ENCODE assay signal across 8 cellular contexts in the genomic region with DNA sequence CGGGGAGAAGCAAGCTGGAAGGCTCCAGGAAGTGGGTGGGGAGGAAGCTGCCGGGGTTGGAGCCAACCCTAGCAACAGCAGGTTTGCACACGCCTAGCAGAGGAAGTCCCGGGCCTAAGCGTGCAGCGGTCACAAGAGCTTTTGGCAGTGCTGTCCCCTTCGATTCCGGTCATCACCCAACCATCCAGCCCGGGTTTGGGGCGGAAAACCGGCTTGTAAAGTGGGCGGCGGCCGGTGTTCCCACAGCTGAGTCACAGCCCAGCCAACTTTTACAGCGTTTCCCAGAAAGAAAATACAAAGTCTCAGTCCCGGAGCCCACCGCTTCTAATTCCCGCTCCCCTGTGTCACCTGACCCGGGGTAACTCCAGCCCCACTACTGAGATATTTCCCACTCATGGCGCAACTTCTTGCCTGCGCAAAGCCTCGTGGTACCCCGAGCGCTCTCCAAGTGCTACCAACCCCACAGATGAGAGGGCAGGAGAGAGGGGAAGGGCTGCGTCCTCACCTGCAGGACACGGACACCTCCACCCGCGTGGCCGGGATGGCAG. TPM values are rescaled to one million over a fixed set of nuclear protein-coding genes. Genes with fewer than 3 reads are reported as not detected.
DNase-seq lines count a peak whose midpoint lies in the region; ATAC-seq, FAIRE-seq and TF ChIP-seq lines count a peak whose summit lies in the region.

No MANE protein-coding gene starts in this region.

- CTCF ChIA-PET in HEK293T (lab: Yijun Ruan, JAX) (interaction anchor here (0.6 to 2.8 kb wide), 5 partner anchors 16 to 367 kb away, joined by 3 to 10 read pairs (median 7); no protein-coding TSS in a partner anchor), endothelial cell of umbilical vein (lab: Charles Lee) (interaction anchor here (1.4 to 4.3 kb wide), 10 partner anchors 9 to 368 kb away, joined by 3 to 63 read pairs (median 16); no protein-coding TSS in a partner anchor)

- TSS peak; percentile 61 for BruUV-seq in endothelial cell of umbilical vein (replicated peaks; lab: Mats Ljungman, UMichigan)

- peak overlapping the region; percentile 64 to 76 (median 70) for H3K4me3 ChIP-seq in endothelial cell of umbilical vein (replicated peaks in 1 of 3; ENCODE audit: insufficient read depth in 1 of 3, low read depth in 1 of 3, low read length in 3 of 3)

- H4K20me1 ChIP-seq in endothelial cell of umbilical vein (replicated peaks; ENCODE audit: control insufficient read depth, extremely low read depth, insufficient read depth, low read length) = no peaks in the 10 kb centered on the region

- peaks cover 4% of the 10 kb centered on the region for H3K79me2 ChIP-seq in endothelial cell of umbilical vein (ENCODE audit: control insufficient read depth, insufficient read depth, low read length)

- H3K4me2 ChIP-seq in endothelial cell of umbilical vein (ENCODE audit: insufficient read depth, low read length) = peak overlapping the region; percentile 82

- dilution Hi-C loops in endothelial cell of umbilical vein (cut with MboI; ENCODE audit: extremely low pct_ligation_motif_present, low sequenced_read_pairs) = no loop called here

- peak overlapping the region; percentile 80 for H2AFZ ChIP-seq in endothelial cell of umbilical vein (ENCODE audit: low read depth, low read length)

- no peaks in the 10 kb centered on the region for H3K27me3 ChIP-seq in endothelial cell of umbilical vein (ENCODE audit: control insufficient read depth in 2 of 2, insufficient read depth in 2 of 2, low read length in 2 of 2)

- DNase-seq in GM12892 (ENCODE audit: insufficient read length) (peak; percentile 32), HEK293T (ENCODE audit: extremely low spot score) (peak; percentile 77), MV-4-11 (lab: John Stamatoyannopoulos, UW) (peak; percentile 94), endothelial cell of umbilical vein (ENCODE audit: low read depth, low spot score) (peak; percentile 64), midbrain (lab: John Stamatoyannopoulos, UW) (peak; percentile 58), NCI-H345 (lab: John Stamatoyannopoulos, UW) (no peak)
- DNase-seq in activated CD8-positive, alpha-beta memory T cell treated with anti-CD3 and anti-CD28 coated beads for 48 hours (ENCODE audit: low read depth in 2 of 3, low spot score in 2 of 3) = peak in 2 of 3 experiments; percentile 1 to 15
- peak; percentile 46 for DNase-seq in stimulated activated naive CD8-positive, alpha-beta T cell treated with anti-CD3 and anti-CD28 coated beads, Interleukin-15, Interleukin-2, amounts not matched to agents 100 U/mL and 50 U/mL, for 24 hours

- H3K9me3 ChIP-seq in endothelial cell of umbilical vein (replicated peaks; ENCODE audit: control insufficient read depth, insufficient read depth, low read length) = no peaks in the 10 kb centered on the region

- no peaks in the 10 kb centered on the region for H3K36me3 ChIP-seq in endothelial cell of umbilical vein (ENCODE audit: control insufficient read depth in 2 of 2, extremely low read depth in 1 of 2, insufficient read depth in 2 of 2, low read length in 2 of 2)

- intact Hi-C loops in endothelial cell of umbilical vein (cut with micrococcal nuclease) = loop anchor here (1.0 to 5.0 kb wide), 5 partner anchors 168 to 588 kb away; partner anchors contain the start of genes ALG10B and KIF21A

- FAIRE-seq in GM12892 (lab: Jason Lieb, UNC) = peak; percentile 74
- peak; percentile 86 for FAIRE-seq in endothelial cell of umbilical vein (lab: Jason Lieb, UNC)

- peak overlapping the region; percentile 78 for H3K27ac ChIP-seq in endothelial cell of umbilical vein (ENCODE audit: insufficient read depth, low read depth, low read length)

- POLR2A ChIA-PET in HEK293T (lab: Yijun Ruan, JAX) = interaction anchor here (0.6 to 2.9 kb wide), 30 partner anchors 9 to 714 kb away, joined by 3 to 25 read pairs (median 3); partner anchors contain the start of gene ABCD2
- POLR2A ChIA-PET in endothelial cell of umbilical vein (lab: Charles Lee) = interaction anchor here (0.7 kb wide), 1 partner anchor 23 kb away, joined by 3 read pairs; no protein-coding TSS in a partner anchor

- ATAC-seq in stimulated activated naive CD8-positive, alpha-beta T cell treated with anti-CD3 and anti-CD28 coated beads, Interleukin-15, Interleukin-2, amounts not matched to agents 100 U/mL and 50 U/mL, for 24 hours = peak; percentile 48

- no peak for TF ChIP-seq CTCF in endothelial cell of umbilical vein (IDR thresholded peaks at IDR 0.05; ENCODE audit: extremely low read depth in 1 of 2, insufficient read depth in 1 of 2, low read depth in 1 of 2, low read length in 2 of 2)

- no peak for TF ChIP-seq POLR2A in GM12892 (IDR thresholded peaks at IDR 0.05; ENCODE audit: low read depth, low read length)
- TF ChIP-seq POLR2A in endothelial cell of umbilical vein (IDR thresholded peaks at IDR 0.05; ENCODE audit: low read depth, low read length) = no peak

- peaks cover 19% of the 10 kb centered on the region for H3K4me1 ChIP-seq in endothelial cell of umbilical vein (ENCODE audit: control insufficient read depth, extremely low read depth, insufficient read depth, low read length)

- peak overlapping the region; percentile 84 for H3K9ac ChIP-seq in endothelial cell of umbilical vein (replicated peaks; ENCODE audit: extremely low read depth, insufficient read depth, low read length)

- H3K9me1 ChIP-seq in endothelial cell of umbilical vein (replicated peaks; ENCODE audit: control insufficient read depth, extremely low read depth, insufficient read depth, low read length) = no peaks in the 10 kb centered on the region

TF ChIP-seq in HEK293T, 16 proteins besides CTCF, POLR2A, EP300 and RAD21:
- peak; percentile 55; the same call in 1 of the 2 replicates for TF ChIP-seq ELF4 (IDR thresholded peaks at IDR 0.05)
- TF ChIP-seq L3MBTL2 (conservative IDR thresholded peaks at IDR 0.05) = peak; percentile 90
- TF ChIP-seq SUZ12 (IDR thresholded peaks at IDR 0.05) = no peak
- TF ChIP-seq FOXM1 (IDR thresholded peaks at IDR 0.05; ENCODE audit: borderline replicate concordance) = no peak

TF ChIP-seq in endothelial cell of umbilical vein, 7 proteins besides CTCF, POLR2A, EP300 and RAD21:
- TF ChIP-seq MYC (IDR thresholded peaks at IDR 0.05; ENCODE audit: low read depth, low read length) (peak; percentile 16), POLR2AphosphoS5 (IDR thresholded peaks at IDR 0.05; ENCODE audit: insufficient read depth, low read depth, low read length) (peak; percentile 35), FOS (IDR thresholded peaks at IDR 0.05; ENCODE audit: borderline replicate concordance, insufficient read depth, low read length) (peak; percentile 37)
- TF ChIP-seq, protein P1, sequence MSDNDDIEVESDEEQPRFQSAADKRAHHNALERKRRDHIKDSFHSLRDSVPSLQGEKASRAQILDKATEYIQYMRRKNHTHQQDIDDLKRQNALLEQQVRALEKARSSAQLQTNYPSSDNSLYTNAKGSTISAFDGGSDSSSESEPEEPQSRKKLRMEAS (IDR thresholded peaks at IDR 0.05; ENCODE audit: insufficient read depth, insufficient read length) = no peak

RNA-seq across cellular contexts. Expression of gene CPNE8, which starts 0.4 kb away (rescaled TPM):
- 5.9 TPM for polyA plus RNA-seq in GM12892 (2012; ENCODE audit: missing spikeins)
- 12.5 and 13.7 TPM in 2 replicates for total RNA-seq in endothelial cell of umbilical vein
- 3.2 and 4.4 TPM in 2 replicates for polyA plus RNA-seq in endothelial cell of umbilical vein
- polyA plus RNA-seq in endothelial cell of umbilical vein (2011; cell fraction: cytosol; rRNA removed) = 2.8 and 3.0 TPM in 2 replicates
- 13.5 and 17.5 TPM in 2 replicates for polyA plus RNA-seq in endothelial cell of umbilical vein (2011; cell fraction: nucleus; rRNA removed)
- 12.0 and 12.8 TPM in 2 replicates for polyA plus RNA-seq in endothelial cell of umbilical vein (2012)
- polyA minus RNA-seq in endothelial cell of umbilical vein = 5.4 and 11.9 TPM in 2 replicates
- polyA minus RNA-seq in endothelial cell of umbilical vein (2011; cell fraction: cytosol; rRNA and poly(A)+ RNA removed) = 16.4 TPM
- polyA minus RNA-seq in endothelial cell of umbilical vein (2011; cell fraction: nucleus; rRNA and poly(A)+ RNA removed) = 22.8 and 33.2 TPM in 2 replicates
